8 cellular contexts compared by ENCODE assay signal in the genomic region with DNA sequence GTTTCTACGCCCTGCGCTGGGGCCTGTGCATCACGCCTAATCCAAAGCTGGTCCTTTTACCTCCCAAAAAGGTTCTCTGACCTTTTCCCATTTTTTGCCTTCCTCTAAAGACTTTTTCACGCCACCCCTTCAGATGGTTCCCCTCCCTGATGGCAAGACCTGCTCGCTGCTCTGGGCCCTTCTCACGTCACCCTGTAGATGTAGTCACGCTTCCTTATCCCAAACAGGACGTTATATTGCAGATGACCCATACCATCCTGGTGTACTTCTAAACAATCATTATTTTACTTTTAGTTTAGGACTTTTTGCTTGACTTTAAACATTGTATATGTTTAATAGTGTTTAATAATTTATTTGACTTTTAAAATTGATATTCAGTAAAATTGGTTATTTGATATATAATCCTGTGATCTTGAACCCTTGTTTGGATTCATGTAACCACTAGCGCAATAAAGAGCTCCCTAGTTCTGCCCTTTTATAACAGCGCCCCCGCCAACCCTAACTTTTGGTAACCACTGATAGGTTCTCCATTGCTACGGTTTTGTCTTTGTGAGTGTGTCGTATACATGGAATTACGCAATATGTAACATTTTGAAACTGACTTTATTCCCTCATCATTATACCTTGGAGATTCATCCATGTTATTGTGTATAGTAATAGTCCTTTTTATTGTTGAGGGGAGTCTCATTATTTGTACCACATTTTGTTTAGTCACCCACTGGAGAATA. TPM values are rescaled to one million over a fixed set of nuclear protein-coding genes. Genes with fewer than 3 reads are reported as not detected.
A peak's percentile ranks its signal among the peaks of the same experiment; 100 is the strongest.
DNase-seq lines count a peak whose midpoint lies in the region; ATAC-seq, FAIRE-seq and TF ChIP-seq lines count a peak whose summit lies in the region.

No MANE protein-coding gene starts in this region.

- no peak overlapping the region for H3K23ac ChIP-seq in neuronal stem cell (ENCODE audit: low read depth, low read length, poor library complexity)

- intact Hi-C loops in PC-3 (cut with micrococcal nuclease) = loop anchor here (5.0 kb wide), 1 partner anchor 544 kb away; a partner anchor contains a TSS
- intact Hi-C loops in endothelial cell of umbilical vein (cut with micrococcal nuclease) = no loop called here

- H3K9me2 ChIP-seq in PC-3 (replicated peaks; ENCODE audit: low read length) = no peaks in the 10 kb centered on the region

- no peak overlapping the region for H3K14ac ChIP-seq in neuronal stem cell (ENCODE audit: low read length)

- peak overlapping the region; percentile 82 for H3K4me3 ChIP-seq in PC-3 (ENCODE audit: low read length)
- peak overlapping the region; percentile 5 to 58 (median 27) for H3K4me3 ChIP-seq in endothelial cell of umbilical vein (replicated peaks in 1 of 3; ENCODE audit: insufficient read depth in 1 of 3, low read depth in 1 of 3, low read length in 3 of 3)
- peak overlapping the region; percentile 63 to 81 for H3K4me3 ChIP-seq in neuronal stem cell (ENCODE audit: low read length in 2 of 2)

- H3K9me1 ChIP-seq in endothelial cell of umbilical vein (replicated peaks; ENCODE audit: control insufficient read depth, extremely low read depth, insufficient read depth, low read length) = no peaks in the 10 kb centered on the region

- H3K9me3 ChIP-seq in PC-3 (ENCODE audit: low read length) (no peaks in the 10 kb centered on the region), endothelial cell of umbilical vein (replicated peaks; ENCODE audit: control insufficient read depth, insufficient read depth, low read length) (no peaks in the 10 kb centered on the region), neuronal stem cell (replicated peaks in 1 of 2; ENCODE audit: control insufficient read depth in 2 of 2, insufficient read depth in 1 of 2, low read depth in 1 of 2, low read length in 2 of 2) (no peaks in the 10 kb centered on the region)

- DNase-seq in PC-3 (no peak), endothelial cell of umbilical vein (ENCODE audit: low read depth, low spot score) (no peak), neuronal stem cell (ENCODE audit: low spot score) (no peak), HPDE6-E6E7 (ENCODE audit: extremely low spot score) (no peak), A172 (ENCODE audit: low spot score) (no peak), NCI-H524 (lab: John Stamatoyannopoulos, UW) (no peak)

- no peak overlapping the region for H2BK12ac ChIP-seq in neuronal stem cell (ENCODE audit: low read length)

- no peak overlapping the region for H2AK5ac ChIP-seq in neuronal stem cell (ENCODE audit: low read depth, low read length)

- no peak for TF ChIP-seq POLR2A in endothelial cell of umbilical vein (IDR thresholded peaks at IDR 0.05; ENCODE audit: low read depth, low read length)

- H4K20me1 ChIP-seq in PC-3 (ENCODE audit: low read length) = no peaks in the 10 kb centered on the region
- no peaks in the 10 kb centered on the region for H4K20me1 ChIP-seq in endothelial cell of umbilical vein (replicated peaks; ENCODE audit: control insufficient read depth, extremely low read depth, insufficient read depth, low read length)

- H3K4me2 ChIP-seq in PC-3 (ENCODE audit: low read length) (peak overlapping the region; percentile 97), endothelial cell of umbilical vein (ENCODE audit: insufficient read depth, low read length) (peak overlapping the region; percentile 79), neuronal stem cell (ENCODE audit: insufficient read depth, low read length, poor library complexity, severe bottlenecking) (peak overlapping the region; percentile 77)

- POLR2A ChIA-PET in PC-3 (lab: Charles Lee; ENCODE audit: unreplicated experiment) = no interaction called here
- POLR2A ChIA-PET in endothelial cell of umbilical vein (lab: Charles Lee) = no interaction called here

- H3K27ac ChIP-seq in PC-3 (ENCODE audit: low read length) (no peak overlapping the region), endothelial cell of umbilical vein (ENCODE audit: insufficient read depth, low read depth, low read length) (no peak overlapping the region), neuronal stem cell (replicated peaks; ENCODE audit: low read length) (peak overlapping the region; percentile 74)

- no TSS peak for BruUV-seq in PC-3 (replicated peaks; lab: Mats Ljungman, UMichigan)
- no TSS peak for BruUV-seq in endothelial cell of umbilical vein (replicated peaks; lab: Mats Ljungman, UMichigan)

- no CpG with 5 or more reads among the region's 14 CpGs for WGBS in neuronal stem cell (ENCODE audit: extremely low coverage in 2 of 2, insufficient read length in 2 of 2, insufficient replicate concordance in 1 of 2), 2 donors

- H3F3A ChIP-seq in PC-3 (ENCODE audit: low read length, unreplicated experiment) = no peaks in the 10 kb centered on the region

- H3K79me1 ChIP-seq in neuronal stem cell (ENCODE audit: low read depth, low read length) = no peaks in the 10 kb centered on the region

- H2AFZ ChIP-seq in PC-3 (ENCODE audit: low read length) (peak overlapping the region; percentile 99), endothelial cell of umbilical vein (ENCODE audit: low read depth, low read length) (peak overlapping the region; percentile 100), neuronal stem cell (ENCODE audit: low read length) (peak overlapping the region; percentile 99)

- FAIRE-seq in endothelial cell of umbilical vein (lab: Jason Lieb, UNC) = peak; percentile 24

- H3K18ac ChIP-seq in neuronal stem cell (ENCODE audit: low read length) = no peak overlapping the region

- no peak for TF ChIP-seq CTCF in PC-3 (conservative IDR thresholded peaks at IDR 0.05; ENCODE audit: low read depth, low read length)
- TF ChIP-seq CTCF in endothelial cell of umbilical vein (IDR thresholded peaks at IDR 0.05; ENCODE audit: extremely low read depth in 1 of 2, insufficient read depth in 1 of 2, low read depth in 1 of 2, low read length in 2 of 2) = no peak

- H4K91ac ChIP-seq in neuronal stem cell (ENCODE audit: low read depth, low read length, poor library complexity) = no peak overlapping the region

- ATAC-seq in GM21529 (IDR thresholded peaks at IDR 0.05; ENCODE audit: unreplicated experiment) (peak; percentile 7), PC-3 (peak; percentile 20), GM21390 (IDR thresholded peaks at IDR 0.05; ENCODE audit: unreplicated experiment) (no peak)

- CTCF ChIA-PET in PC-3 (lab: Charles Lee) (no interaction called here), endothelial cell of umbilical vein (lab: Charles Lee) (no interaction called here)

- H2BK120ac ChIP-seq in neuronal stem cell (ENCODE audit: low read depth, low read length) = no peak overlapping the region

- H3K9ac ChIP-seq in PC-3 (ENCODE audit: low read length) = 0 out of 2 replicates have a peak overlapping the region, but pooled peaks have one; percentile 37
- H3K9ac ChIP-seq in endothelial cell of umbilical vein (replicated peaks; ENCODE audit: extremely low read depth, insufficient read depth, low read length) = peak overlapping the region; percentile 4
- peak overlapping the region; percentile 87 for H3K9ac ChIP-seq in neuronal stem cell (ENCODE audit: low read depth, low read length, poor library complexity)

- H4K8ac ChIP-seq in neuronal stem cell (ENCODE audit: low read depth, low read length) = no peak overlapping the region

- H3K4ac ChIP-seq in neuronal stem cell (ENCODE audit: low read length) = no peak overlapping the region

- no peak overlapping the region for H2BK15ac ChIP-seq in neuronal stem cell (ENCODE audit: low read length)

- no peaks in the 10 kb centered on the region for H3K79me2 ChIP-seq in PC-3 (ENCODE audit: low read length)
- H3K79me2 ChIP-seq in endothelial cell of umbilical vein (ENCODE audit: control insufficient read depth, insufficient read depth, low read length) = no peaks in the 10 kb centered on the region

- H3K27me3 ChIP-seq in PC-3 (ENCODE audit: low read length) (peaks cover 11% of the 10 kb centered on the region; the same call in 1 of the 2 replicates), endothelial cell of umbilical vein (ENCODE audit: control insufficient read depth in 2 of 2, insufficient read depth in 2 of 2, low read length in 2 of 2) (peaks cover 8 to 9% of the 10 kb centered on the region in 2 experiments), neuronal stem cell (ENCODE audit: control insufficient read depth in 3 of 3, insufficient read depth in 3 of 3, low read depth in 1 of 3, low read length in 3 of 3) (peaks cover 3 to 19% (median 15%) of the 10 kb centered on the region in 3 experiments)

- dilution Hi-C loops in endothelial cell of umbilical vein (cut with MboI; ENCODE audit: extremely low pct_ligation_motif_present, low sequenced_read_pairs) = no loop called here

- no peaks in the 10 kb centered on the region; the same call in 1 of the 2 replicates for H3K4me1 ChIP-seq in PC-3 (ENCODE audit: insufficient read depth, low read length)
- peaks cover 3% of the 10 kb centered on the region for H3K4me1 ChIP-seq in endothelial cell of umbilical vein (ENCODE audit: control insufficient read depth, extremely low read depth, insufficient read depth, low read length)
- peaks cover 0 to 2% of the 10 kb centered on the region in 2 donors for H3K4me1 ChIP-seq in neuronal stem cell (ENCODE audit: control insufficient read depth in 2 of 2, insufficient read depth in 1 of 2, low read depth in 1 of 2, low read length in 2 of 2)

- no peaks in the 10 kb centered on the region for H3K36me3 ChIP-seq in PC-3 (ENCODE audit: low read depth, low read length)
- no peaks in the 10 kb centered on the region for H3K36me3 ChIP-seq in endothelial cell of umbilical vein (ENCODE audit: control insufficient read depth in 2 of 2, extremely low read depth in 1 of 2, insufficient read depth in 2 of 2, low read length in 2 of 2)
- H3K36me3 ChIP-seq in neuronal stem cell (replicated peaks in 1 of 2; ENCODE audit: control insufficient read depth in 2 of 2, insufficient read depth in 2 of 2, low read length in 2 of 2) = no peaks in the 10 kb centered on the region

- H2BK5ac ChIP-seq in neuronal stem cell (ENCODE audit: low read length) = no peak overlapping the region

TF ChIP-seq in endothelial cell of umbilical vein, 7 proteins besides CTCF, POLR2A, EP300 and RAD21 (continues in another document):
- TF ChIP-seq FOS (IDR thresholded peaks at IDR 0.05; ENCODE audit: borderline replicate concordance, insufficient read depth, low read length) (no peak), MYC (IDR thresholded peaks at IDR 0.05; ENCODE audit: low read depth, low read length) (no peak), POLR2AphosphoS5 (IDR thresholded peaks at IDR 0.05; ENCODE audit: insufficient read depth, low read depth, low read length) (no peak)

RNA-seq across cellular contexts. Expression of a gene that starts 0.8 kb away (rescaled TPM):
- total RNA-seq in PC-3 (2014; rRNA removed) (not detected in 2 replicates), endothelial cell of umbilical vein (0.02 and 0.07 TPM in 2 replicates)
- polyA plus RNA-seq in endothelial cell of umbilical vein = under 0.01 and 0.02 TPM in 2 replicates
- polyA plus RNA-seq in endothelial cell of umbilical vein (2011; cell fraction: cytosol; rRNA removed) = 0.06 TPM in 1 of 2 replicates, not detected in the other
- polyA plus RNA-seq in endothelial cell of umbilical vein (2011; cell fraction: nucleus; rRNA removed) = 0.03 and 0.29 TPM in 2 replicates
- polyA plus RNA-seq in endothelial cell of umbilical vein (2012) = 0.01 TPM in 1 of 2 replicates, not detected in the other
- polyA minus RNA-seq in endothelial cell of umbilical vein = not detected in 2 replicates
- polyA minus RNA-seq in endothelial cell of umbilical vein (2011; cell fraction: cytosol; rRNA and poly(A)+ RNA removed) = 0.51 TPM
- 0.05 and 0.14 TPM in 2 replicates for polyA minus RNA-seq in endothelial cell of umbilical vein (2011; cell fraction: nucleus; rRNA and poly(A)+ RNA removed)
- 0.42 TPM for polyA plus RNA-seq in neuronal stem cell (2013, experiment 1 of 2)
- 0.42 TPM for polyA plus RNA-seq in neuronal stem cell (2013, experiment 2 of 2)
- total RNA-seq in A172 (2014; rRNA removed; shearing (Covaris generic)) = 0.02 TPM in 1 of 2 replicates, not detected in the other

Comparison
In these comparisons a context has a peak if more than half of its experiments do, and no peak if none do; other contexts are left out.
1. H3K4me3 ChIP-seq: peak in every context shown above with its lines; median percentile 82 in PC-3; 72 in neuronal stem cell; 27 in endothelial cell of umbilical vein.
2. H3K9ac ChIP-seq: peak in every context shown above with its lines; median percentile 87 in neuronal stem cell; 37 in PC-3; 4 in endothelial cell of umbilical vein.